ENCODE assay signal across 8 cellular contexts in the genomic region with DNA sequence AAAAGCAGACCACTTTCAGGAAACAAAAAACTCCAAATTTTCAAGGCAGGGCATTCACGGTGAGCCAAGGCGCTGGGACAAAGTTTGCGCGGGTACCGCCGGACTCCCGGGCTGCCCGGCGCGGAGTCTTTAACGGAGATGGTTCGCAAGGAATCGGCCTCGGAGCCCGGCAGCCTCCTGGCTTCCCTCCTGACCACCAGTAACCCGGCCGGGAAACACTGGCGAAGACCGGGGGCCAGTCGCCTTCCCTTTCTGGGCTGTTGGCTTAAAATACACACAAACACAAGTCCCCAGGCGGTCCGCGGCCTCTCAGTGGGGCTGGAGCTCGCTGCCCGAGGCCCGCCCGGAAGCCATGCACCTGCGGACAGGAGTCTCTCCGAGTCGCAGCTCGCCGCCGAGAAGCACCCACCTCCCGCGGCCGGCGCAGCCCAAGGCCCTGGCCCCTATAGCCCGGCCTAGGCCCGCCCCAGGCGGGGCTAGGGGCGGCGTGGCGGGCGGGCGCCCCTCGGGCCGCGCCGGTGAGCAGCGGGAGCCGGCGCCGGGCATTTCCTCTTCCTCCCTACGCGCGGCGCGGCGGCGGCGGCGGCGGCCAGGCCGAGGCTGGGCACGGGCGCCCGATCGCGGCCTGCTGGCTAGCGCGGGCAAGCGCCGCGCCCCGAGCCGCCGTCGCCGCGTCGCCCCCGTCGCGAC. TPM values are rescaled to one million over a fixed set of nuclear protein-coding genes. Genes with fewer than 3 reads are reported as not detected.
DNase-seq lines count a peak whose midpoint lies in the region; ATAC-seq, FAIRE-seq and TF ChIP-seq lines count a peak whose summit lies in the region.

No MANE protein-coding gene starts in this region.

- peak overlapping the region; percentile 89 for H3K4me3 ChIP-seq in A549
- H3K4me3 ChIP-seq in fibroblast of lung (replicated peaks in 1 of 4; ENCODE audit: control extremely low read depth in 1 of 4, insufficient read depth in 1 of 4, low read depth in 3 of 4, low read length in 4 of 4), result peak overlapping the region; percentile 70 to 96 (median 84)

- no peaks in the 10 kb centered on the region for H3K27me3 ChIP-seq in fibroblast of lung (ENCODE audit: control insufficient read depth, insufficient read depth, low read length)

- TF ChIP-seq RAD21 in A549 (conservative IDR thresholded peaks at IDR 0.05 in 1 of 2, IDR thresholded peaks at IDR 0.05 in 1 of 2), result no peak

- peak overlapping the region; percentile 99 to 100 for H3K4me3 Mint-ChIP-seq in activated T-cell treated with anti-CD3 and anti-CD28 coated beads, Interleukin-2, amount 50 U/mL, for 72 hours
- H3K4me3 Mint-ChIP-seq in natural killer cell, result peak overlapping the region; percentile 95
- H3K4me3 Mint-ChIP-seq in stimulated activated naive CD8-positive, alpha-beta T cell treated with anti-CD3 and anti-CD28 coated beads, Interleukin-15, amount 100 ng/mL, for 72 hours, result peak overlapping the region; percentile 98 to 100

- under 1% methylated on average over 38 of the region's 84 CpGs for WGBS in A549 (ENCODE audit: missing lambda C conversion rate)

- POLR2A ChIA-PET in A549 (lab: Yijun Ruan, JAX), result interaction anchor here (0.6 to 4.5 kb wide), 12 partner anchors 9 to 454 kb away, joined by 3 to 70 read pairs (median 6); partner anchors contain the start of gene DNAH6

- peak; percentile 71 for ATAC-seq in A549
- peak; percentile 35 for ATAC-seq in HG03039 (IDR thresholded peaks at IDR 0.05; ENCODE audit: unreplicated experiment)
- peak; percentile 68 to 70 for ATAC-seq in activated T-cell treated with anti-CD3 and anti-CD28 coated beads, Interleukin-2, amount 50 U/mL, for 72 hours (replicated peaks in 1 of 2)
- ATAC-seq in natural killer cell, result peak; percentile 49 to 73 (median 61)
- peak; percentile 65 for ATAC-seq in stimulated activated naive CD8-positive, alpha-beta T cell treated with anti-CD3 and anti-CD28 coated beads, Interleukin-15, amount 100 ng/mL, for 72 hours

- H3K9me3 Mint-ChIP-seq in activated T-cell treated with anti-CD3 and anti-CD28 coated beads, Interleukin-2, amount 50 U/mL, for 72 hours, result no peaks in the 10 kb centered on the region
- no peaks in the 10 kb centered on the region for H3K9me3 Mint-ChIP-seq in natural killer cell
- no peaks in the 10 kb centered on the region for H3K9me3 Mint-ChIP-seq in stimulated activated naive CD8-positive, alpha-beta T cell treated with anti-CD3 and anti-CD28 coated beads, Interleukin-15, amount 100 ng/mL, for 72 hours

- H3K9me3 ChIP-seq in A549, result no peaks in the 10 kb centered on the region
- no peaks in the 10 kb centered on the region for H3K9me3 ChIP-seq in fibroblast of lung (ENCODE audit: control insufficient read depth, insufficient read depth, low read depth, low read length)

- H3K9ac ChIP-seq in fibroblast of lung (ENCODE audit: insufficient read depth, low read length), result peak overlapping the region; percentile 90

- peak overlapping the region; percentile 84 for H3K4me2 ChIP-seq in A549
- H3K4me2 ChIP-seq in fibroblast of lung (ENCODE audit: extremely low read depth, insufficient read depth, low read length), result peak overlapping the region; percentile 98

- no peak for FAIRE-seq in A549 (lab: Jason Lieb, UNC)

- DNase-seq in A549 (ENCODE audit: low read depth in 1 of 2, low spot score in 1 of 2) (peak in 1 of 2 experiments; percentile 70), NOMO-1 treated with dmso at 0.1 percent for 144 hours (lab: John Stamatoyannopoulos, UW; ENCODE audit: unreplicated experiment) (peak; percentile 50), fibroblast of lung (ENCODE audit: low read depth in 2 of 2) (peak; percentile 45 to 57), natural killer cell (peak; percentile 63)
- peak; percentile 69 to 72 for DNase-seq in activated T-cell treated with anti-CD3 and anti-CD28 coated beads, Interleukin-2, amount 50 U/mL, for 72 hours
- peak; percentile 71 for DNase-seq in stimulated activated naive CD8-positive, alpha-beta T cell treated with anti-CD3 and anti-CD28 coated beads, Interleukin-15, amount 100 ng/mL, for 72 hours

- H2AFZ ChIP-seq in fibroblast of lung (ENCODE audit: low read length), result peak overlapping the region; percentile 34

- CTCF ChIA-PET in A549 (lab: Yijun Ruan, JAX), result interaction anchor here (2.4 to 3.3 kb wide), 4 partner anchors 13 to 45 kb away, joined by 8 to 20 read pairs (median 18); no protein-coding TSS in a partner anchor

- peak overlapping the region; percentile 100 for H3K27ac Mint-ChIP-seq in activated T-cell treated with anti-CD3 and anti-CD28 coated beads, Interleukin-2, amount 50 U/mL, for 72 hours
- peak overlapping the region; percentile 95 to 97 for H3K27ac Mint-ChIP-seq in natural killer cell
- H3K27ac Mint-ChIP-seq in stimulated activated naive CD8-positive, alpha-beta T cell treated with anti-CD3 and anti-CD28 coated beads, Interleukin-15, amount 100 ng/mL, for 72 hours, result peak overlapping the region; percentile 100

- peaks cover 67% of the 10 kb centered on the region for H3K79me2 ChIP-seq in fibroblast of lung (ENCODE audit: control insufficient read depth, insufficient read depth, low read length)

- H3K27me3 Mint-ChIP-seq in activated T-cell treated with anti-CD3 and anti-CD28 coated beads, Interleukin-2, amount 50 U/mL, for 72 hours (ENCODE audit: low read depth), result no peaks in the 10 kb centered on the region
- H3K27me3 Mint-ChIP-seq in natural killer cell (ENCODE audit: low read depth in 2 of 2), result no peaks in the 10 kb centered on the region
- H3K27me3 Mint-ChIP-seq in stimulated activated naive CD8-positive, alpha-beta T cell treated with anti-CD3 and anti-CD28 coated beads, Interleukin-15, amount 100 ng/mL, for 72 hours, result no peaks in the 10 kb centered on the region

- TF ChIP-seq CTCF in A549 (IDR thresholded peaks at IDR 0.05) (peak; percentile 6; the same call in 1 of the 3 replicates), fibroblast of lung (conservative IDR thresholded peaks at IDR 0.05 in 1 of 2, IDR thresholded peaks at IDR 0.05 in 1 of 2; ENCODE audit: low read depth in 1 of 2, low read length in 2 of 2) (no peak), natural killer cell (IDR thresholded peaks at IDR 0.05) (no peak)

- TF ChIP-seq EP300 in A549 (IDR thresholded peaks at IDR 0.05), result no peak

- no peaks in the 10 kb centered on the region for H4K20me1 ChIP-seq in fibroblast of lung (ENCODE audit: control insufficient read depth, extremely low read depth, insufficient read depth, low read length)

- peaks cover 11 to 29% of the 10 kb centered on the region in 2 donors for H3K36me3 Mint-ChIP-seq in activated T-cell treated with anti-CD3 and anti-CD28 coated beads, Interleukin-2, amount 50 U/mL, for 72 hours (ENCODE audit: insufficient read depth in 2 of 2)
- peaks cover 7% of the 10 kb centered on the region for H3K36me3 Mint-ChIP-seq in natural killer cell

- TF ChIP-seq POLR2A in A549 (IDR thresholded peaks at IDR 0.05; ENCODE audit: low read length), result peak; percentile 53; the same call in 1 of the 2 replicates
- TF ChIP-seq POLR2A in GM18526 (IDR thresholded peaks at IDR 0.05; ENCODE audit: extremely low read depth, insufficient read length), result peak; percentile 47

- no peaks in the 10 kb centered on the region for H3K36me3 ChIP-seq in fibroblast of lung (ENCODE audit: control insufficient read depth, insufficient read depth, low read length)

- H3K4me1 ChIP-seq in A549, result peaks cover 36% of the 10 kb centered on the region
- no peaks in the 10 kb centered on the region for H3K4me1 ChIP-seq in fibroblast of lung (ENCODE audit: control insufficient read depth, extremely low read depth, insufficient read depth, low read length)

- peaks cover 40% of the 10 kb centered on the region for H3K4me1 Mint-ChIP-seq in activated T-cell treated with anti-CD3 and anti-CD28 coated beads, Interleukin-2, amount 50 U/mL, for 72 hours (ENCODE audit: low read depth)
- H3K4me1 Mint-ChIP-seq in natural killer cell, result peaks cover 53 to 55% of the 10 kb centered on the region in 2 donors
- peaks cover 56% of the 10 kb centered on the region for H3K4me1 Mint-ChIP-seq in stimulated activated naive CD8-positive, alpha-beta T cell treated with anti-CD3 and anti-CD28 coated beads, Interleukin-15, amount 100 ng/mL, for 72 hours

- intact Hi-C loops in natural killer cell (cut with micrococcal nuclease), result no loop called here

- H3K27ac ChIP-seq in A549 (peak overlapping the region; percentile 97 to 98), fibroblast of lung (ENCODE audit: insufficient read depth, low read length) (peak overlapping the region; percentile 93)

TF ChIP-seq in A549, 52 proteins besides CTCF, POLR2A, EP300 and RAD21 (continues in another document):
- TF ChIP-seq PHF8 (IDR thresholded peaks at IDR 0.05; ENCODE audit: borderline replicate concordance, low read depth), result peak; percentile 94
- no peak for TF ChIP-seq SMC3 (IDR thresholded peaks at IDR 0.05)
- no peak for TF ChIP-seq TP53 (CRISPR knock-in tag; IDR thresholded peaks at IDR 0.05)
- peak; percentile 24; the same call in 1 of the 2 replicates for TF ChIP-seq KDM5A (IDR thresholded peaks at IDR 0.05)
- TF ChIP-seq, protein P1, sequence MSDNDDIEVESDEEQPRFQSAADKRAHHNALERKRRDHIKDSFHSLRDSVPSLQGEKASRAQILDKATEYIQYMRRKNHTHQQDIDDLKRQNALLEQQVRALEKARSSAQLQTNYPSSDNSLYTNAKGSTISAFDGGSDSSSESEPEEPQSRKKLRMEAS (IDR thresholded peaks at IDR 0.05), result peak; percentile 64; the same call in 1 of the 2 replicates
- TF ChIP-seq JUN (IDR thresholded peaks at IDR 0.05), result peak; percentile 38 to 50; a peak in 3 of 5 replicates
- TF ChIP-seq RNF2 (IDR thresholded peaks at IDR 0.05; ENCODE audit: borderline replicate concordance, low read depth), result no peak
- TF ChIP-seq FOXS1 (CRISPR knock-in tag; IDR thresholded peaks at IDR 0.05), result no peak

RNA-seq across cellular contexts. Expression of gene KCMF1, which starts 0.6 kb away (rescaled TPM):
- 194 and 221 TPM in 2 replicates for polyA plus RNA-seq in A549 (2011; rRNA removed)
- 52.1 and 59.5 TPM in 2 replicates for polyA plus RNA-seq in A549 (2012; cell fraction: cytosol; rRNA removed)
- polyA plus RNA-seq in A549 (2012; cell fraction: nucleus; rRNA removed), result 15.5 and 20.4 TPM in 2 replicates
- 76.5 to 83.9 TPM (median 77.8 TPM) in 3 replicates for polyA plus RNA-seq in A549 (2017; fragmentation: RNase III; extraction: RNeasy Plus Mini Kit Qiagen cat#74134 plus additional on column Dnase treatment)
- 103 and 125 TPM in 2 replicates for polyA minus RNA-seq in A549 (2011; rRNA and poly(A)+ RNA removed)
- 100 to 1,000 TPM; 115 to 139 TPM for total RNA-seq in activated T-cell treated with anti-CD3 and anti-CD28 coated beads, Interleukin-2, amount 50 U/mL, for 72 hours
- total RNA-seq in fibroblast of lung, result 29.3 and 61.8 TPM in 2 replicates
- polyA plus RNA-seq in fibroblast of lung, result 104 and 120 TPM in 2 replicates
- 50.8 and 51.8 TPM in 2 replicates for polyA plus RNA-seq in fibroblast of lung (2012)
- 16.6 and 60.2 TPM in 2 replicates for polyA minus RNA-seq in fibroblast of lung (ENCODE audit: low replicate concordance)
- 10 to 100 TPM; 70.8 to 81.4 (median 77.1) TPM for total RNA-seq in natural killer cell
